ENCODE assay signal across 1 cellular context in the genomic region with DNA sequence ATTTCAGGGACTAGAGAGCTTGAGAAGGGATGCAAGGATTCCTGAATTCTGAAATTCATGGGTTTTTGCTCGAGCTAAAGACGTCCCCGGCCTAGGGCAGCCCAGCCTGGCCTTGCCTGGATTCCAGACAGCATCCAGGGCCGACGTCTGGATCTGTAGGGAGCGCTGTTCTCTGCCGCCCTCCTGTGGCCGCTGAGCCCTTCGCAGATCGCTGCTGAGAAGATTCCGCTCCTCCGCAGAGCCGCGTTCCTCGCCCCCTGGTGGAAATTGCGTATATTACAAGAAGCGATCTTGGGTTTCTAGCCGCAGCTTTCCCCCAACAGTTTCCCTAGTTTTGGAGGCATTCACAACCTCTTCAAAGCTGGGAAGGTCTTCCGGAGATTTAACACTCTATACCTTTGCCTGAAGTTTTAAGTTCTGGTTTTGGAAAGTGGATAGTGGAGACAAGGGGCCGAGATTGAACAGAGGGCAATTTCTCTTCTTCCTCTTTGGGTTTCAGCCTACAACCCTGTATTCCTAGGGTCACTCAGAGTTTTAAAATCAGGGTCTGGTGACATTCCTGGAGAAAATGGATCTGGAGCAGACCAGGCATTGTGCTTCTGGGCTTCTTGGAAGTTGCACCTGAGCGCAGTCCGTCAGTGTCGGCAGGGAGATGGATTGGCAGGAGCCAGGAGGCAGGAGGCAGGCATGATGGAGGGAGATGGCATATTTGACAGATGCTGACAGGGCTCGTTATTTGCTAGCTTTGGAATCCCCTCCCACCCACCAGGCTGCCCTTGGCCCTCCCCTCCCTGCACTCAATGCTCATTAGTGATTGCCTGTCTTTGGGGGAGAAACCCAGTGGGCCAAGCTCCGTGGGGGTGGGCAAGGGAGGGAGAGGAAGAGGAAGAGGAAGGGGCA.
TF ChIP-seq lines count a peak whose summit lies in the region.

No MANE protein-coding gene starts in this region.

TF ChIP-seq in K562, 482 proteins besides CTCF, POLR2A, EP300 and RAD21 (continues in another document):
- TF ChIP-seq, protein P1, sequence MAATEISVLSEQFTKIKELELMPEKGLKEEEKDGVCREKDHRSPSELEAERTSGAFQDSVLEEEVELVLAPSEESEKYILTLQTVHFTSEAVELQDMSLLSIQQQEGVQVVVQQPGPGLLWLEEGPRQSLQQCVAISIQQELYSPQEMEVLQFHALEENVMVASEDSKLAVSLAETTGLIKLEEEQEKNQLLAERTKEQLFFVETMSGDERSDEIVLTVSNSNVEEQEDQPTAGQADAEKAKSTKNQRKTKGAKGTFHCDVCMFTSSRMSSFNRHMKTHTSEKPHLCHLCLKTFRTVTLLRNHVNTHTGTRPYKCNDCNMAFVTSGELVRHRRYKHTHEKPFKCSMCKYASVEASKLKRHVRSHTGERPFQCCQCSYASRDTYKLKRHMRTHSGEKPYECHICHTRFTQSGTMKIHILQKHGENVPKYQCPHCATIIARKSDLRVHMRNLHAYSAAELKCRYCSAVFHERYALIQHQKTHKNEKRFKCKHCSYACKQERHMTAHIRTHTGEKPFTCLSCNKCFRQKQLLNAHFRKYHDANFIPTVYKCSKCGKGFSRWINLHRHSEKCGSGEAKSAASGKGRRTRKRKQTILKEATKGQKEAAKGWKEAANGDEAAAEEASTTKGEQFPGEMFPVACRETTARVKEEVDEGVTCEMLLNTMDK (IDR thresholded peaks at IDR 0.05; ENCODE audit: borderline replicate concordance, insufficient read depth, low read depth, low read length, poor library complexity, severe bottlenecking), result no peak
- TF ChIP-seq ETV6 (IDR thresholded peaks at IDR 0.05; ENCODE audit: borderline replicate concordance in 1 of 2, low read depth in 2 of 2, low read length in 1 of 2) (no peak), ETV6 (CRISPR knock-in tag; IDR thresholded peaks at IDR 0.05; ENCODE audit: borderline replicate concordance) (no peak), PHB (CRISPR knock-in tag; IDR thresholded peaks at IDR 0.05) (no peak), NFYB (IDR thresholded peaks at IDR 0.05; ENCODE audit: extremely low read depth, insufficient read length) (no peak), BHLHE40 (IDR thresholded peaks at IDR 0.05; ENCODE audit: low read length) (peak; percentile 25; the same call in 1 of the 2 replicates), CHD1 (IDR thresholded peaks at IDR 0.05; ENCODE audit: low read length) (no peak), SP1 (CRISPR knock-in tag; IDR thresholded peaks at IDR 0.05) (peak; percentile 68), HMGN3 (IDR thresholded peaks at IDR 0.05; ENCODE audit: borderline replicate concordance, extremely low read depth, insufficient read length, low read depth, low read length) (peak; percentile 55), JUNB (CRISPR knock-in tag; conservative IDR thresholded peaks at IDR 0.05) (no peak), U2AF2 (optimal IDR thresholded peaks at IDR 0.05; ENCODE audit: low read depth, low read length) (no peak), KLF1 (tag; IDR thresholded peaks at IDR 0.05) (no peak), ZNF316 (IDR thresholded peaks at IDR 0.05) (no peak), FOXM1 (IDR thresholded peaks at IDR 0.05; ENCODE audit: low read depth) (no peak), FOXM1 (CRISPR knock-in tag; IDR thresholded peaks at IDR 0.05; ENCODE audit: low read depth) (no peak), POU5F1 (IDR thresholded peaks at IDR 0.05; ENCODE audit: borderline replicate concordance, low read depth, low read length, partially characterized antibody) (no peak), SAFB2 (IDR thresholded peaks at IDR 0.05; ENCODE audit: borderline replicate concordance, low read depth, low read length, severe bottlenecking) (no peak), IFI16 (CRISPR knock-in tag; IDR thresholded peaks at IDR 0.05) (no peak), CCAR2 (IDR thresholded peaks at IDR 0.05; ENCODE audit: low read depth, low read length) (no peak), CXXC5 (CRISPR knock-in tag; IDR thresholded peaks at IDR 0.05) (peak; percentile 52; the same call in 1 of the 2 replicates), ASH1L (IDR thresholded peaks at IDR 0.05; ENCODE audit: borderline replicate concordance, low read depth, partially characterized antibody) (no peak), CAMTA2 (CRISPR knock-in tag; conservative IDR thresholded peaks at IDR 0.05) (no peak), MYBL2 (IDR thresholded peaks at IDR 0.05; ENCODE audit: low read depth) (no peak), MYBL2 (CRISPR knock-in tag; IDR thresholded peaks at IDR 0.05; ENCODE audit: borderline replicate concordance) (no peak), MAZ (CRISPR knock-in tag; conservative IDR thresholded peaks at IDR 0.05 in 1 of 2, IDR thresholded peaks at IDR 0.05 in 1 of 2) (peak in 1 of 2 experiments; percentile 71; a peak in 2 of 4 replicates), ATF1 (CRISPR knock-in tag; IDR thresholded peaks at IDR 0.05) (no peak), ATF1 (tag; IDR thresholded peaks at IDR 0.05) (no peak), ETS2 (tag; IDR thresholded peaks at IDR 0.05; ENCODE audit: borderline replicate concordance, poor library complexity, severe bottlenecking) (no peak), HNRNPUL1 (IDR thresholded peaks at IDR 0.05; ENCODE audit: low read length) (no peak), RFX5 (IDR thresholded peaks at IDR 0.05; ENCODE audit: low read depth, low read length) (no peak), YBX1 (IDR thresholded peaks at IDR 0.05) (no peak), RBM14 (IDR thresholded peaks at IDR 0.05; ENCODE audit: borderline replicate concordance, insufficient read depth, low read depth, low read length) (no peak), COPS2 (conservative IDR thresholded peaks at IDR 0.05) (no peak), PTTG1 (tag; IDR thresholded peaks at IDR 0.05; ENCODE audit: low read depth) (no peak), TCF7 (IDR thresholded peaks at IDR 0.05; ENCODE audit: borderline replicate concordance) (no peak), RCOR1 (IDR thresholded peaks at IDR 0.05; ENCODE audit: borderline replicate concordance in 1 of 2, low read depth in 2 of 2, low read length in 2 of 2) (peak in 1 of 2 experiments; percentile 79; a peak in 2 of 4 replicates), ZNF146 (CRISPR knock-in tag; IDR thresholded peaks at IDR 0.05; ENCODE audit: unreplicated experiment) (no peak), NFXL1 (CRISPR knock-in tag; IDR thresholded peaks at IDR 0.05) (no peak), GATAD2A (IDR thresholded peaks at IDR 0.05) (no peak)
- TF ChIP-seq, protein P2, sequence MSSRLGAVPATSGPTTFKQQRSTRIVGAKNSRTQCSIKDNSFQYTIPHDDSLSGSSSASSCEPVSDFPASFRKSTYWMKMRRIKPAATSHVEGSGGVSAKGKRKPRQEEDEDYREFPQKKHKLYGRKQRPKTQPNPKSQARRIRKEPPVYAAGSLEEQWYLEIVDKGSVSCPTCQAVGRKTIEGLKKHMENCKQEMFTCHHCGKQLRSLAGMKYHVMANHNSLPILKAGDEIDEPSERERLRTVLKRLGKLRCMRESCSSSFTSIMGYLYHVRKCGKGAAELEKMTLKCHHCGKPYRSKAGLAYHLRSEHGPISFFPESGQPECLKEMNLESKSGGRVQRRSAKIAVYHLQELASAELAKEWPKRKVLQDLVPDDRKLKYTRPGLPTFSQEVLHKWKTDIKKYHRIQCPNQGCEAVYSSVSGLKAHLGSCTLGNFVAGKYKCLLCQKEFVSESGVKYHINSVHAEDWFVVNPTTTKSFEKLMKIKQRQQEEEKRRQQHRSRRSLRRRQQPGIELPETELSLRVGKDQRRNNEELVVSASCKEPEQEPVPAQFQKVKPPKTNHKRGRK (tag; IDR thresholded peaks at IDR 0.05), result no peak
- TF ChIP-seq, protein P3, sequence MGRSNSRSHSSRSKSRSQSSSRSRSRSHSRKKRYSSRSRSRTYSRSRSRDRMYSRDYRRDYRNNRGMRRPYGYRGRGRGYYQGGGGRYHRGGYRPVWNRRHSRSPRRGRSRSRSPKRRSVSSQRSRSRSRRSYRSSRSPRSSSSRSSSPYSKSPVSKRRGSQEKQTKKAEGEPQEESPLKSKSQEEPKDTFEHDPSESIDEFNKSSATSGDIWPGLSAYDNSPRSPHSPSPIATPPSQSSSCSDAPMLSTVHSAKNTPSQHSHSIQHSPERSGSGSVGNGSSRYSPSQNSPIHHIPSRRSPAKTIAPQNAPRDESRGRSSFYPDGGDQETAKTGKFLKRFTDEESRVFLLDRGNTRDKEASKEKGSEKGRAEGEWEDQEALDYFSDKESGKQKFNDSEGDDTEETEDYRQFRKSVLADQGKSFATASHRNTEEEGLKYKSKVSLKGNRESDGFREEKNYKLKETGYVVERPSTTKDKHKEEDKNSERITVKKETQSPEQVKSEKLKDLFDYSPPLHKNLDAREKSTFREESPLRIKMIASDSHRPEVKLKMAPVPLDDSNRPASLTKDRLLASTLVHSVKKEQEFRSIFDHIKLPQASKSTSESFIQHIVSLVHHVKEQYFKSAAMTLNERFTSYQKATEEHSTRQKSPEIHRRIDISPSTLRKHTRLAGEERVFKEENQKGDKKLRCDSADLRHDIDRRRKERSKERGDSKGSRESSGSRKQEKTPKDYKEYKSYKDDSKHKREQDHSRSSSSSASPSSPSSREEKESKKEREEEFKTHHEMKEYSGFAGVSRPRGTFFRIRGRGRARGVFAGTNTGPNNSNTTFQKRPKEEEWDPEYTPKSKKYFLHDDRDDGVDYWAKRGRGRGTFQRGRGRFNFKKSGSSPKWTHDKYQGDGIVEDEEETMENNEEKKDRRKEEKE (IDR thresholded peaks at IDR 0.05; ENCODE audit: borderline replicate concordance in 1 of 2, control insufficient read depth in 1 of 2, low read depth in 2 of 2, low read length in 1 of 2), result no peak
- TF ChIP-seq, protein P4, sequence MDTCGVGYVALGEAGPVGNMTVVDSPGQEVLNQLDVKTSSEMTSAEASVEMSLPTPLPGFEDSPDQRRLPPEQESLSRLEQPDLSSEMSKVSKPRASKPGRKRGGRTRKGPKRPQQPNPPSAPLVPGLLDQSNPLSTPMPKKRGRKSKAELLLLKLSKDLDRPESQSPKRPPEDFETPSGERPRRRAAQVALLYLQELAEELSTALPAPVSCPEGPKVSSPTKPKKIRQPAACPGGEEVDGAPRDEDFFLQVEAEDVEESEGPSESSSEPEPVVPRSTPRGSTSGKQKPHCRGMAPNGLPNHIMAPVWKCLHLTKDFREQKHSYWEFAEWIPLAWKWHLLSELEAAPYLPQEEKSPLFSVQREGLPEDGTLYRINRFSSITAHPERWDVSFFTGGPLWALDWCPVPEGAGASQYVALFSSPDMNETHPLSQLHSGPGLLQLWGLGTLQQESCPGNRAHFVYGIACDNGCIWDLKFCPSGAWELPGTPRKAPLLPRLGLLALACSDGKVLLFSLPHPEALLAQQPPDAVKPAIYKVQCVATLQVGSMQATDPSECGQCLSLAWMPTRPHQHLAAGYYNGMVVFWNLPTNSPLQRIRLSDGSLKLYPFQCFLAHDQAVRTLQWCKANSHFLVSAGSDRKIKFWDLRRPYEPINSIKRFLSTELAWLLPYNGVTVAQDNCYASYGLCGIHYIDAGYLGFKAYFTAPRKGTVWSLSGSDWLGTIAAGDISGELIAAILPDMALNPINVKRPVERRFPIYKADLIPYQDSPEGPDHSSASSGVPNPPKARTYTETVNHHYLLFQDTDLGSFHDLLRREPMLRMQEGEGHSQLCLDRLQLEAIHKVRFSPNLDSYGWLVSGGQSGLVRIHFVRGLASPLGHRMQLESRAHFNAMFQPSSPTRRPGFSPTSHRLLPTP (IDR thresholded peaks at IDR 0.05; ENCODE audit: borderline replicate concordance, extremely low read depth, insufficient read length), result no peak
- TF ChIP-seq, protein P5, sequence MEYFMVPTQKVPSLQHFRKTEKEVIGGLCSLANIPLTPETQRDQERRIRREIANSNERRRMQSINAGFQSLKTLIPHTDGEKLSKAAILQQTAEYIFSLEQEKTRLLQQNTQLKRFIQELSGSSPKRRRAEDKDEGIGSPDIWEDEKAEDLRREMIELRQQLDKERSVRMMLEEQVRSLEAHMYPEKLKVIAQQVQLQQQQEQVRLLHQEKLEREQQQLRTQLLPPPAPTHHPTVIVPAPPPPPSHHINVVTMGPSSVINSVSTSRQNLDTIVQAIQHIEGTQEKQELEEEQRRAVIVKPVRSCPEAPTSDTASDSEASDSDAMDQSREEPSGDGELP (CRISPR knock-in tag; IDR thresholded peaks at IDR 0.05; ENCODE audit: borderline replicate concordance), result peak; percentile 77; the same call in 1 of the 2 replicates
- TF ChIP-seq, protein P6, sequence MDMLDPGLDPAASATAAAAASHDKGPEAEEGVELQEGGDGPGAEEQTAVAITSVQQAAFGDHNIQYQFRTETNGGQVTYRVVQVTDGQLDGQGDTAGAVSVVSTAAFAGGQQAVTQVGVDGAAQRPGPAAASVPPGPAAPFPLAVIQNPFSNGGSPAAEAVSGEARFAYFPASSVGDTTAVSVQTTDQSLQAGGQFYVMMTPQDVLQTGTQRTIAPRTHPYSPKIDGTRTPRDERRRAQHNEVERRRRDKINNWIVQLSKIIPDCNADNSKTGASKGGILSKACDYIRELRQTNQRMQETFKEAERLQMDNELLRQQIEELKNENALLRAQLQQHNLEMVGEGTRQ (CRISPR knock-in tag; IDR thresholded peaks at IDR 0.05), result no peak
- TF ChIP-seq, protein P7, sequence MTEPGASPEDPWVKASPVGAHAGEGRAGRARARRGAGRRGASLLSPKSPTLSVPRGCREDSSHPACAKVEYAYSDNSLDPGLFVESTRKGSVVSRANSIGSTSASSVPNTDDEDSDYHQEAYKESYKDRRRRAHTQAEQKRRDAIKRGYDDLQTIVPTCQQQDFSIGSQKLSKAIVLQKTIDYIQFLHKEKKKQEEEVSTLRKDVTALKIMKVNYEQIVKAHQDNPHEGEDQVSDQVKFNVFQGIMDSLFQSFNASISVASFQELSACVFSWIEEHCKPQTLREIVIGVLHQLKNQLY (CRISPR knock-in tag; conservative IDR thresholded peaks at IDR 0.05), result no peak
- TF ChIP-seq, protein P8, sequence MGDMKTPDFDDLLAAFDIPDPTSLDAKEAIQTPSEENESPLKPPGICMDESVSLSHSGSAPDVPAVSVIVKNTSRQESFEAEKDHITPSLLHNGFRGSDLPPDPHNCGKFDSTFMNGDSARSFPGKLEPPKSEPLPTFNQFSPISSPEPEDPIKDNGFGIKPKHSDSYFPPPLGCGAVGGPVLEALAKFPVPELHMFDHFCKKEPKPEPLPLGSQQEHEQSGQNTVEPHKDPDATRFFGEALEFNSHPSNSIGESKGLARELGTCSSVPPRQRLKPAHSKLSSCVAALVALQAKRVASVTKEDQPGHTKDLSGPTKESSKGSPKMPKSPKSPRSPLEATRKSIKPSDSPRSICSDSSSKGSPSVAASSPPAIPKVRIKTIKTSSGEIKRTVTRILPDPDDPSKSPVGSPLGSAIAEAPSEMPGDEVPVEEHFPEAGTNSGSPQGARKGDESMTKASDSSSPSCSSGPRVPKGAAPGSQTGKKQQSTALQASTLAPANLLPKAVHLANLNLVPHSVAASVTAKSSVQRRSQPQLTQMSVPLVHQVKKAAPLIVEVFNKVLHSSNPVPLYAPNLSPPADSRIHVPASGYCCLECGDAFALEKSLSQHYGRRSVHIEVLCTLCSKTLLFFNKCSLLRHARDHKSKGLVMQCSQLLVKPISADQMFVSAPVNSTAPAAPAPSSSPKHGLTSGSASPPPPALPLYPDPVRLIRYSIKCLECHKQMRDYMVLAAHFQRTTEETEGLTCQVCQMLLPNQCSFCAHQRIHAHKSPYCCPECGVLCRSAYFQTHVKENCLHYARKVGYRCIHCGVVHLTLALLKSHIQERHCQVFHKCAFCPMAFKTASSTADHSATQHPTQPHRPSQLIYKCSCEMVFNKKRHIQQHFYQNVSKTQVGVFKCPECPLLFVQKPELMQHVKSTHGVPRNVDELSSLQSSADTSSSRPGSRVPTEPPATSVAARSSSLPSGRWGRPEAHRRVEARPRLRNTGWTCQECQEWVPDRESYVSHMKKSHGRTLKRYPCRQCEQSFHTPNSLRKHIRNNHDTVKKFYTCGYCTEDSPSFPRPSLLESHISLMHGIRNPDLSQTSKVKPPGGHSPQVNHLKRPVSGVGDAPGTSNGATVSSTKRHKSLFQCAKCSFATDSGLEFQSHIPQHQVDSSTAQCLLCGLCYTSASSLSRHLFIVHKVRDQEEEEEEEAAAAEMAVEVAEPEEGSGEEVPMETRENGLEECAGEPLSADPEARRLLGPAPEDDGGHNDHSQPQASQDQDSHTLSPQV (IDR thresholded peaks at IDR 0.05), result no peak
